In the genomic region with DNA sequence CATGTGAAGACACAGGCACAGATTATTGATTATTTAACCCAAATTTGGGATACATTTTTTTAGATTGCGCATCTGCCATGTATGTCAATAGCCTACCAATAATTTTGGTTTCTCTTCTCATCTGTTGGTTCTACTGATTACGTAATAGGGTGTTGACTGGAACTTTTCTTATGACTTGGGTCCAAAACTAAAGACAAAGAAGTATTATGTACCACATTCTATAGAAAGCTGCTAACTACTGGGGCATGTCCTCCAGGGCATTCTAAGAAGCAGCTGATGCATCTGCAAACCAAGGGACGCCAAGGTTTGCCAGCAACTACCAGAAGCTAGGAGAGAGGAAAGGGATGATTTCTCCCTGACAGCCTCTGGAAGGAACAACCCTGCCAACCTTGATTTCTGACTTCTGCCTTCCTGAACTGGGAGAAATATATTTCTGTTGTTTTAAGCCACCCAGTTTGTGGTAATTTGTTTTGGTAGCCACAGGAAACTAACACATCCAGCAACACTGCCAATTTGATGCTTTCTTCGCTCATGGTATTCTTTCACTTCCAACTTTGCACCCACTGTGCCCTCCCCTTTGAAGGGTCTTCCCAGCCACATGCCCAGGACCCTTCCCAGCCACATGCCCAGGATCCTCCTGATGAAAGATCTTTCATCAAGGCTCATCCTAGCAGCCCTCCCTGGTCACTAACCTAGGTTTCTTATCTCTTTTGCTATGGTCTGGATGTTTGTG, we compare ENCODE assay signal across 15 cellular contexts. TPM values are rescaled to one million over a fixed set of nuclear protein-coding genes. Genes with fewer than 3 reads are reported as not detected.
A peak's percentile ranks its signal among the peaks of the same experiment; 100 is the strongest.
DNase-seq lines count a peak whose midpoint lies in the region; ATAC-seq, FAIRE-seq and TF ChIP-seq lines count a peak whose summit lies in the region.
"Had no signal": no experiment of that assay in that cellular context is flagged by ENCODE, and none has a peak within 500 bp of the region (broad histone marks: within the 10 kb centered on the region; RNA-seq: fewer than 3 reads in every experiment).

No MANE protein-coding gene starts in this region.

- H4K20me1 ChIP-seq in IMR-90 (ENCODE audit: insufficient read depth, low read length) (no peaks in the 10 kb centered on the region), smooth muscle cell (ENCODE audit: low read depth) (no peaks in the 10 kb centered on the region), neural progenitor cell (ENCODE audit: low read depth) (no peaks in the 10 kb centered on the region)

- H2BK5ac ChIP-seq in IMR-90 (ENCODE audit: low read depth, low read length, poor library complexity, severe bottlenecking): no peak overlapping the region

- no peak overlapping the region for H2AFZ ChIP-seq in IMR-90 (replicated peaks; ENCODE audit: low read length, poor library complexity)
- no peak overlapping the region for H2AFZ ChIP-seq in smooth muscle cell (ENCODE audit: low read depth)
- no peak overlapping the region for H2AFZ ChIP-seq in neural progenitor cell (replicated peaks)

- H2AK5ac ChIP-seq in IMR-90 (ENCODE audit: low read depth, low read length): peak overlapping the region; percentile 8; the same call in 1 of the 2 replicates

- H3F3A ChIP-seq in smooth muscle cell (ENCODE audit: low read depth) (no peaks in the 10 kb centered on the region), neural progenitor cell (ENCODE audit: low read depth) (no peaks in the 10 kb centered on the region)

- H3K27ac Mint-ChIP-seq in T-helper 1 cell treated with Interleukin-12 subunit alpha and Interleukin-12 subunit beta and Interleukin-4 antibody, amounts not matched to agents 30 μg/mL and 1 μg/mL, for 36 hours: peak overlapping the region; percentile 49
- no peak overlapping the region for H3K27ac Mint-ChIP-seq in neural progenitor cell
- H3K27ac Mint-ChIP-seq: activated CD8-positive, alpha-beta memory T cell treated with anti-CD3 and anti-CD28 coated beads, Interleukin-2, amount 10 ng/mL, durations not matched to agents 7 days and 5 days had no signal

- CTCF ChIA-PET in IMR-90 (lab: Yijun Ruan, JAX): no interaction called here

- WGBS in IMR-90 (ENCODE audit: extremely low coverage in 2 of 2, insufficient read length in 1 of 2), 2 experiments: no CpG with 5 or more reads among the region's 4 CpGs
- 93% methylated on average over 4 of the region's 4 CpGs for WGBS in smooth muscle cell (ENCODE audit: low lambda C conversion rate)

- no peak overlapping the region for H4K8ac ChIP-seq in IMR-90 (ENCODE audit: low read depth in 2 of 2, low read length in 2 of 2)

- no peak overlapping the region for H3K23ac ChIP-seq in IMR-90 (ENCODE audit: low read depth, low read length)

- no peaks in the 10 kb centered on the region for H3K27me3 Mint-ChIP-seq in T-helper 1 cell treated with Interleukin-12 subunit alpha and Interleukin-12 subunit beta and Interleukin-4 antibody, amounts not matched to agents 30 μg/mL and 1 μg/mL, for 36 hours (ENCODE audit: low read depth)
- H3K27me3 Mint-ChIP-seq in neural progenitor cell (ENCODE audit: insufficient read depth, low read depth): peaks cover 6% of the 10 kb centered on the region

- no peak overlapping the region; the same call in 1 of the 2 replicates for H2BK120ac ChIP-seq in IMR-90 (ENCODE audit: low read depth, low read length)

- H3K56ac ChIP-seq in IMR-90 (ENCODE audit: extremely low read depth, insufficient read depth, low read length): no peak overlapping the region

- no peaks in the 10 kb centered on the region for H3K79me2 ChIP-seq in smooth muscle cell (ENCODE audit: low read depth)
- no peaks in the 10 kb centered on the region for H3K79me2 ChIP-seq in neural progenitor cell (ENCODE audit: low read depth)

- DNase-seq in T-helper 1 cell (no peak), IMR-90 (no peak), smooth muscle cell (lab: John Stamatoyannopoulos, UW; ENCODE audit: unreplicated experiment) (no peak), kidney (no peak), neural progenitor cell (ENCODE audit: low spot score) (no peak), DMS53 treated with DMSO at 0.1 percent for 48 hours (lab: John Stamatoyannopoulos, UW; ENCODE audit: unreplicated experiment) (no peak)
- DNase-seq: activated CD8-positive, alpha-beta memory T cell treated with anti-CD3 and anti-CD28 coated beads, Interleukin-2, amount 10 ng/mL, durations not matched to agents 7 days and 5 days; midbrain; NCI-H345 had no signal

- H3K9ac ChIP-seq in IMR-90 (ENCODE audit: low read depth, low read length) (no peak overlapping the region), smooth muscle cell (ENCODE audit: low read depth) (no peak overlapping the region), kidney (ENCODE audit: low read length in 2 of 2) (no peak overlapping the region), neural progenitor cell (no peak overlapping the region)

- no peak overlapping the region for H2AK9ac ChIP-seq in IMR-90 (replicated peaks; ENCODE audit: low read depth, low read length, poor library complexity)

- H3K9me3 Mint-ChIP-seq in T-helper 1 cell treated with Interleukin-12 subunit alpha and Interleukin-12 subunit beta and Interleukin-4 antibody, amounts not matched to agents 30 μg/mL and 1 μg/mL, for 36 hours: peaks cover 32% of the 10 kb centered on the region
- H3K9me3 Mint-ChIP-seq in neural progenitor cell: peaks cover 2% of the 10 kb centered on the region

- peak overlapping the region; percentile 78; the same call in 1 of the 2 replicates for H3K18ac ChIP-seq in IMR-90 (ENCODE audit: low read depth, low read length)

- intact Hi-C loops in IMR-90 (cut with micrococcal nuclease): no loop called here
- intact Hi-C loops in kidney (cut with DNase I): no loop called here

- no peak overlapping the region for H2BK15ac ChIP-seq in IMR-90 (ENCODE audit: low read depth, low read length)

- peak overlapping the region; percentile 46; the same call in 1 of the 2 replicates for H4K91ac ChIP-seq in IMR-90 (ENCODE audit: insufficient read depth, low read depth, low read length)

- dilution Hi-C loops in IMR-90 (cut with HindIII; ENCODE audit: low sequenced_read_pairs, unreplicated experiment): no loop called here

- H3K9me1 ChIP-seq in IMR-90 (ENCODE audit: insufficient read depth, low read length): no peaks in the 10 kb centered on the region; the same call in 1 of the 2 replicates

- H3K4me3 ChIP-seq in IMR-90 (ENCODE audit: insufficient read depth, low read depth, low read length) (no peak overlapping the region), smooth muscle cell (no peak overlapping the region), kidney (ENCODE audit: low read length in 2 of 2) (no peak overlapping the region), neural progenitor cell (no peak overlapping the region)

- peak; percentile 48 for ATAC-seq in GM21737 (IDR thresholded peaks at IDR 0.05; ENCODE audit: unreplicated experiment)
- no peak for ATAC-seq in IMR-90 (ENCODE audit: low read depth)
- ATAC-seq: activated CD8-positive, alpha-beta memory T cell treated with anti-CD3 and anti-CD28 coated beads, Interleukin-2, amount 10 ng/mL, durations not matched to agents 7 days and 5 days; sciatic nerve had no signal

- H3K4me1 ChIP-seq in IMR-90 (ENCODE audit: control insufficient read depth, insufficient read depth, low read length) (peaks cover 15% of the 10 kb centered on the region), smooth muscle cell (ENCODE audit: low read depth) (no peaks in the 10 kb centered on the region), kidney (ENCODE audit: control insufficient read depth in 1 of 2, insufficient read depth in 1 of 2, low read depth in 1 of 2, low read length in 2 of 2) (no peaks in the 10 kb centered on the region), neural progenitor cell (no peaks in the 10 kb centered on the region)

- no peak for TF ChIP-seq RAD21 in IMR-90 (IDR thresholded peaks at IDR 0.05; ENCODE audit: low read length)

- TF ChIP-seq POLR2A in IMR-90 (IDR thresholded peaks at IDR 0.05; ENCODE audit: low read depth, low read length): no peak

- H3K36me3 Mint-ChIP-seq in T-helper 1 cell treated with Interleukin-12 subunit alpha and Interleukin-12 subunit beta and Interleukin-4 antibody, amounts not matched to agents 30 μg/mL and 1 μg/mL, for 36 hours (ENCODE audit: low read depth): peaks cover 32% of the 10 kb centered on the region
- H3K36me3 Mint-ChIP-seq in neural progenitor cell: no peaks in the 10 kb centered on the region

- H3K27me3 ChIP-seq in IMR-90 (ENCODE audit: control insufficient read depth, insufficient read depth, low read length) (no peaks in the 10 kb centered on the region), smooth muscle cell (ENCODE audit: low read depth) (no peaks in the 10 kb centered on the region), neural progenitor cell (no peaks in the 10 kb centered on the region)

- H3K4me3 Mint-ChIP-seq in T-helper 1 cell treated with Interleukin-12 subunit alpha and Interleukin-12 subunit beta and Interleukin-4 antibody, amounts not matched to agents 30 μg/mL and 1 μg/mL, for 36 hours: peak overlapping the region; percentile 12
- H3K4me3 Mint-ChIP-seq in neural progenitor cell: no peak overlapping the region
- H3K4me3 Mint-ChIP-seq: activated CD8-positive, alpha-beta memory T cell treated with anti-CD3 and anti-CD28 coated beads, Interleukin-2, amount 10 ng/mL, durations not matched to agents 7 days and 5 days had no signal

- BruUV-seq in IMR-90 (replicated peaks; lab: Mats Ljungman, UMichigan): no TSS peak

- H2BK20ac ChIP-seq in IMR-90 (ENCODE audit: low read depth, low read length): peak overlapping the region; percentile 36; the same call in 1 of the 2 replicates

- H4K5ac ChIP-seq in IMR-90 (ENCODE audit: low read depth, low read length): peak overlapping the region; percentile 71; the same call in 1 of the 2 replicates

- H3K27ac ChIP-seq in IMR-90 (ENCODE audit: insufficient read depth, low read length) (no peak overlapping the region), smooth muscle cell (ENCODE audit: low read depth) (peak overlapping the region; percentile 83), kidney (ENCODE audit: low read depth in 2 of 2, low read length in 2 of 2) (no peak overlapping the region), neural progenitor cell (no peak overlapping the region)

- no peaks in the 10 kb centered on the region for H3K36me3 ChIP-seq in IMR-90 (ENCODE audit: control insufficient read depth, insufficient read depth, low read length)
- no peaks in the 10 kb centered on the region for H3K36me3 ChIP-seq in smooth muscle cell (ENCODE audit: low read depth)
- no peaks in the 10 kb centered on the region for H3K36me3 ChIP-seq in kidney (ENCODE audit: control insufficient read depth in 1 of 2, insufficient read depth in 2 of 2, low read length in 2 of 2)
- H3K36me3 ChIP-seq in neural progenitor cell: no peaks in the 10 kb centered on the region

- FAIRE-seq in kidney (lab: Jason Lieb, UNC): no peak
- FAIRE-seq: H54 had no signal

- TF ChIP-seq CTCF in IMR-90 (conservative IDR thresholded peaks at IDR 0.05; ENCODE audit: low read depth, low read length) (no peak), smooth muscle cell (IDR thresholded peaks at IDR 0.05; ENCODE audit: borderline replicate concordance, insufficient read depth, poor library complexity, severe bottlenecking) (no peak), kidney (IDR thresholded peaks at IDR 0.05; ENCODE audit: borderline replicate concordance, extremely low read depth, insufficient read depth) (no peak), neural progenitor cell (IDR thresholded peaks at IDR 0.05) (no peak)

- 0 out of 2 replicates have a peak overlapping the region, but pooled peaks have one; percentile 18 for H3K14ac ChIP-seq in IMR-90 (replicated peaks; ENCODE audit: low read depth, low read length)

- in situ Hi-C loops in IMR-90 (cut with MboI; ENCODE audit: low sequenced_read_pairs): no loop called here

- no peak overlapping the region for H3K4me2 ChIP-seq in IMR-90 (ENCODE audit: low read depth, low read length)
- H3K4me2 ChIP-seq in smooth muscle cell: peak overlapping the region; percentile 42
- H3K4me2 ChIP-seq in neural progenitor cell: no peak overlapping the region

- peaks cover 26% of the 10 kb centered on the region for H3K4me1 Mint-ChIP-seq in T-helper 1 cell treated with Interleukin-12 subunit alpha and Interleukin-12 subunit beta and Interleukin-4 antibody, amounts not matched to agents 30 μg/mL and 1 μg/mL, for 36 hours (ENCODE audit: low read depth)
- no peaks in the 10 kb centered on the region for H3K4me1 Mint-ChIP-seq in neural progenitor cell

- POLR2A ChIA-PET in IMR-90 (lab: Charles Lee; ENCODE audit: unreplicated experiment): no interaction called here

- peaks cover 4% of the 10 kb centered on the region; the same call in 1 of the 2 replicates for H3K9me3 ChIP-seq in IMR-90 (ENCODE audit: control insufficient read depth, insufficient read depth, low read length)
- H3K9me3 ChIP-seq in smooth muscle cell (replicated peaks; ENCODE audit: low read depth): no peaks in the 10 kb centered on the region
- H3K9me3 ChIP-seq in kidney (ENCODE audit: control insufficient read depth in 1 of 2, low read length in 2 of 2): peaks cover 0 to 1% of the 10 kb centered on the region in 2 donors
- H3K9me3 ChIP-seq in neural progenitor cell (ENCODE audit: low read depth): no peaks in the 10 kb centered on the region

- no peaks in the 10 kb centered on the region for H3K79me1 ChIP-seq in IMR-90 (ENCODE audit: low read depth in 1 of 2, low read length in 2 of 2)

- H3K4ac ChIP-seq in IMR-90 (ENCODE audit: low read depth, low read length): peak overlapping the region; percentile 31; the same call in 1 of the 2 replicates

RNA-seq across cellular contexts. Expression of gene TLR1, which starts 15.9 kb away (rescaled TPM):
- total RNA-seq in IMR-90 (2012; rRNA removed): 1.1 TPM in 2 replicates
- 0.17 and 0.24 TPM in 2 replicates for polyA plus RNA-seq in IMR-90 (2012; rRNA removed)
- 0.11 TPM in 2 replicates for polyA plus RNA-seq in IMR-90 (2012; cell fraction: cytosol; rRNA removed)
- 0.11 and 1.4 TPM in 2 replicates for polyA plus RNA-seq in IMR-90 (2012; cell fraction: nucleus; rRNA removed; ENCODE audit: low replicate concordance)
- total RNA-seq in smooth muscle cell: 2.0 and 8.4 TPM in 2 replicates
- polyA plus RNA-seq in smooth muscle cell: 0.54 and 0.99 TPM in 2 replicates
- 18.0 TPM for total RNA-seq in kidney
- polyA plus RNA-seq in kidney (ENCODE audit: insufficient read depth, low read depth, low replicate concordance): 1.8 TPM
- 0.03 TPM in 1 of 2 replicates, not detected in the other for total RNA-seq in neural progenitor cell (ENCODE audit: low replicate concordance)

RNA-seq across cellular contexts. Expression of gene TLR6, which starts 36.1 kb away (rescaled TPM):
- total RNA-seq in IMR-90 (2012; rRNA removed): 3.9 and 4.4 TPM in 2 replicates
- polyA plus RNA-seq in IMR-90 (2012; rRNA removed): 0.96 and 1.4 TPM in 2 replicates
- polyA plus RNA-seq in IMR-90 (2012; cell fraction: cytosol; rRNA removed): 0.26 and 0.27 TPM in 2 replicates
- 0.40 and 3.5 TPM in 2 replicates for polyA plus RNA-seq in IMR-90 (2012; cell fraction: nucleus; rRNA removed; ENCODE audit: low replicate concordance)
- total RNA-seq in smooth muscle cell: 4.4 and 8.9 TPM in 2 replicates
- 0.17 and 0.89 TPM in 2 replicates for polyA plus RNA-seq in smooth muscle cell
- 6.1 TPM for total RNA-seq in kidney
- 0.62 TPM for polyA plus RNA-seq in kidney (ENCODE audit: insufficient read depth, low read depth, low replicate concordance)
- 0.06 and 0.07 TPM in 2 replicates for total RNA-seq in neural progenitor cell (ENCODE audit: low replicate concordance)

RNA-seq across cellular contexts. Expression of gene TLR10, which starts 37.7 kb away (rescaled TPM):
- total RNA-seq in IMR-90 (2012; rRNA removed) (not detected in 2 replicates), smooth muscle cell (not detected in 2 replicates), kidney (2.0 TPM), neural progenitor cell (ENCODE audit: low replicate concordance) (not detected in 2 replicates)
- polyA plus RNA-seq in IMR-90 (2012; rRNA removed) (not detected in 2 replicates), smooth muscle cell (not detected in 2 replicates), kidney (ENCODE audit: insufficient read depth, low read depth, low replicate concordance) (0.11 TPM)
- polyA plus RNA-seq in IMR-90 (2012; cell fraction: cytosol; rRNA removed): not detected in 2 replicates
- polyA plus RNA-seq in IMR-90 (2012; cell fraction: nucleus; rRNA removed; ENCODE audit: low replicate concordance): not detected in 2 replicates
- total RNA-seq: A172, Daoy had no signal

RNA-seq across cellular contexts. Expression of gene FAM114A1, which starts 47.1 kb away (rescaled TPM):
- total RNA-seq in IMR-90 (2012; rRNA removed) (507 and 649 TPM in 2 replicates), smooth muscle cell (226 and 363 TPM in 2 replicates), kidney (31.1 TPM), neural progenitor cell (ENCODE audit: low replicate concordance) (5.1 and 7.4 TPM in 2 replicates)
- polyA plus RNA-seq in IMR-90 (2012; rRNA removed) (135 and 152 TPM in 2 replicates), smooth muscle cell (207 and 213 TPM in 2 replicates), kidney (ENCODE audit: insufficient read depth, low read depth, low replicate concordance) (10.8 TPM)
- polyA plus RNA-seq in IMR-90 (2012; cell fraction: cytosol; rRNA removed): 212 and 266 TPM in 2 replicates
- polyA plus RNA-seq in IMR-90 (2012; cell fraction: nucleus; rRNA removed; ENCODE audit: low replicate concordance): 98.5 and 144 TPM in 2 replicates
